Comparison of ENCODE assay signal across 19 cellular contexts in the genomic region with DNA sequence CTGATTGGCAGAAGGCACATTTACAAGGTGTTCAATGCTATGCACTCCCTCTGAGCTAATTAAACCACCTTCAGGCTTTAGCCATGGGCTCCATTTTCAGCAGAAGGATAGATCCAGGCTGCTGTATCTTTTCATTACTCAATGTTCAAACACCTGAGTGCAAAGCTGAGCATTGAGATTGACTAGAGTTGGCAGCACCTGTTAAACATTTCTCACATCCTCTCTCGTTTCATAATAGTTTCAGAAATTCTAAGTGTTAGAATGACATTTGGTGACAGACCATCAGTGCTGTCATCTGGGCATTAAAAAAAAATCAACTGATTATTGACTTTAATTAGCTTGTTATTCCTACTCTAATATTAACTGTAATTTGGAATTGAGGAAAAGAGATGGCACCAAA.
"Had no signal": no experiment of that assay in that cellular context is flagged by ENCODE, and none has a peak within 500 bp of the region (broad histone marks: within the 10 kb centered on the region; RNA-seq: fewer than 3 reads in every experiment).

No MANE protein-coding gene starts in this region.

- DNase-seq: activated CD4-positive, alpha-beta T cell treated with anti-CD3 and anti-CD28 coated beads, Interleukin-2, amount 50 U/mL, for 4 hours; activated gamma-delta T cell treated with Interleukin-2 at 50 U/mL for 16 hours; activated T-cell treated with anti-CD3 and anti-CD28 coated beads for 4 hours; adrenal gland; effector CD8-positive, alpha-beta T cell; heart right ventricle; immature natural killer cell; kidney glomerular epithelial cell; left ventricle myocardium inferior; nephron progenitor cell; occipital lobe; stimulated activated CD8-positive, alpha-beta memory T cell treated with anti-CD3 and anti-CD28 coated beads, Interleukin-4, amount 100 ng/mL, for 48 hours; stimulated activated naive CD4-positive, alpha-beta T cell had no signal

- H3K4me1 ChIP-seq: adrenal gland, esophagus muscularis mucosa, gastroesophageal sphincter, heart right ventricle, left ventricle myocardium inferior had no signal

- H3K27me3 Mint-ChIP-seq: dendritic cell treated with granulocyte-macrophage colony-stimulating factor and Interleukin-4, amounts not matched to agents 40 ng/mL and 50 ng/mL, for 4 days; progenitor cell of endocrine pancreas had no signal

- H3K27ac ChIP-seq: adrenal gland, esophagus muscularis mucosa, gastroesophageal sphincter, heart right ventricle, left ventricle myocardium inferior had no signal

- H3K9me3 ChIP-seq: adrenal gland, esophagus muscularis mucosa, gastroesophageal sphincter, heart right ventricle, left ventricle myocardium inferior had no signal

- H3K36me3 Mint-ChIP-seq: activated naive CD4-positive, alpha-beta T cell treated with anti-CD3 and anti-CD28 coated beads, Interleukin-2, amount 50 U/mL, for 72 hours; immature natural killer cell had no signal

- H3K36me3 ChIP-seq: adrenal gland, esophagus muscularis mucosa, gastroesophageal sphincter, heart right ventricle, left ventricle myocardium inferior had no signal

- H3K27ac Mint-ChIP-seq: activated naive CD4-positive, alpha-beta T cell treated with anti-CD3 and anti-CD28 coated beads, Interleukin-2, amount 50 U/mL, for 72 hours; activated T-helper 1 cell treated with anti-CD3 and anti-CD28 coated beads, Interleukin-12 subunit alpha, Interleukin-12 subunit beta, Interleukin-2, Interleukin-4 antibody, amounts not matched to agents 30 ng/mL and 10 ng/mL and 1 ng/mL, durations not matched to agents 14 hours and 24 hours and 36 hours; dendritic cell treated with granulocyte-macrophage colony-stimulating factor and Interleukin-4, amounts not matched to agents 40 ng/mL and 50 ng/mL, for 4 days; immature natural killer cell; nephron progenitor cell; progenitor cell of endocrine pancreas had no signal

- H3K4me1 Mint-ChIP-seq: immature natural killer cell, nephron progenitor cell had no signal

- H3K4me3 ChIP-seq: adrenal gland, esophagus muscularis mucosa, gastroesophageal sphincter, heart right ventricle, left ventricle myocardium inferior had no signal

- H3K27me3 ChIP-seq: adrenal gland, esophagus muscularis mucosa, gastroesophageal sphincter, heart right ventricle had no signal

- H3K4me3 Mint-ChIP-seq: activated T-helper 1 cell treated with anti-CD3 and anti-CD28 coated beads, Interleukin-12 subunit alpha, Interleukin-12 subunit beta, Interleukin-2, Interleukin-4 antibody, amounts not matched to agents 30 ng/mL and 10 ng/mL and 1 ng/mL, durations not matched to agents 14 hours and 24 hours and 36 hours; dendritic cell treated with granulocyte-macrophage colony-stimulating factor and Interleukin-4, amounts not matched to agents 40 ng/mL and 50 ng/mL, for 4 days; immature natural killer cell; nephron progenitor cell had no signal

- H3K9me3 Mint-ChIP-seq: activated naive CD4-positive, alpha-beta T cell treated with anti-CD3 and anti-CD28 coated beads, Interleukin-2, amount 50 U/mL, for 72 hours; activated T-helper 1 cell treated with anti-CD3 and anti-CD28 coated beads, Interleukin-12 subunit alpha, Interleukin-12 subunit beta, Interleukin-2, Interleukin-4 antibody, amounts not matched to agents 30 ng/mL and 10 ng/mL and 1 ng/mL, durations not matched to agents 14 hours and 24 hours and 36 hours; dendritic cell treated with granulocyte-macrophage colony-stimulating factor and Interleukin-4, amounts not matched to agents 40 ng/mL and 50 ng/mL, for 4 days; nephron progenitor cell had no signal

- ATAC-seq: activated naive CD4-positive, alpha-beta T cell treated with anti-CD3 and anti-CD28 coated beads, Interleukin-2, amount 50 U/mL, for 72 hours; gastroesophageal sphincter; heart right ventricle had no signal
